8 cellular contexts compared by ENCODE assay signal in the genomic region with DNA sequence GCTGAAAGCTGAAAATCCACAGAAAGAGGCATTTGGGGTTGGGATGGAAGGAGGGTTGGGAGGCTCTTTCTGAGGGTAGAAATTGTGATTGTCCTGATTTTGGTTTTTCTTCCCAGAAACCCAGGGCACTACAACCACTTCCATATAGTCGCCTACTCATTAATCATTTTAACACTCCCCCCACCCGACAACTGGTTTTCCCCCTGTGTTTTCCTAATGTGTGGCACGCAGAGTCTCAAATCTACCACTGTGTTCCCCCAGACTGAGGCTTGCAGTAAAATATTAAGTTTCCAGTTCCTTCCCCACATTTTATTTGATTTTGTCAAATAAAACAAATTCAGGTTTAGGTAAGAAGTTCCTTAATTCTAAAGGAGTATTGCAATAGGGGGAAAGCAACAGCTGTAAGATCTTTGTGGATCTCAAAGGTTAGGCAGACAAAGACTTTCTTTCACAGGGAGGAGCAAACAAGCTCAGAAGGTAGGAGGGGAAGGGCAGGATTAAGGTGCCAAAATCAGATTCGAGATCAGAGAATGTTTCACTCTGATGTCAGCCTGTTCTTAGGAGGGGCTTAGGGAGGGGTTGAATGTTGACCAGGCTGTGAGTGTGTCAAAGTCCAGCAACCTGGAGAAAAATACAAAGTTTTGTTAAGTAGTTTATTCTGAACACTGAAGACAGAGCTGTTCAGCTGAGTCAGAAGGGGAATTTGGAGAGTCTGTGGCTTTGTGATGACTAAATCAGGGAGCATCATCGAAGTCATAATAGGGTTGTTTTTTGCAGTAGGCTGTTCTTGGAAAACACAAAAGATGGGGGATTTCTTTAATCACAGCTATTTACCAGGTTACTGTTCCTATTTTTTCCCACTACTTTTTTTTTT. TPM values are rescaled to one million over a fixed set of nuclear protein-coding genes. Genes with fewer than 3 reads are reported as not detected.
A peak's percentile ranks its signal among the peaks of the same experiment; 100 is the strongest.
DNase-seq lines count a peak whose midpoint lies in the region; ATAC-seq and TF ChIP-seq lines count a peak whose summit lies in the region.

No MANE protein-coding gene starts in this region.

- ATAC-seq in HG02943 (IDR thresholded peaks at IDR 0.05; ENCODE audit: low read depth, unreplicated experiment): peak; percentile 47

- no peak for TF ChIP-seq CTCF in coronary artery (IDR thresholded peaks at IDR 0.05)

- peak; percentile 62 for DNase-seq in activated naive CD4-positive, alpha-beta T cell treated with Interleukin-2 at 50 U/mL for 16 hours
- no peak for DNase-seq in activated naive CD4-positive, alpha-beta T cell (lab: John Stamatoyannopoulos, UW)
- peak; percentile 87 for DNase-seq in RPMI7951 (ENCODE audit: low read depth)
- DNase-seq in coronary artery (ENCODE audit: low spot score): no peak
- DNase-seq in non-pigmented ciliary epithelial cell (ENCODE audit: low read depth): peak; percentile 78
- DNase-seq in NCI-H1417 (lab: John Stamatoyannopoulos, UW): no peak
- no peak for DNase-seq in NCI-H146 (lab: John Stamatoyannopoulos, UW)

- peak overlapping the region; percentile 41 for H3K4me3 ChIP-seq in coronary artery

- peak overlapping the region; percentile 19 to 77 for H3K27ac ChIP-seq in coronary artery

RNA-seq across cellular contexts. Expression of a gene that starts 3.6 kb away (rescaled TPM):
- total RNA-seq in RPMI7951 (2014; rRNA removed; shearing (Covaris generic)): 12.6 and 14.8 TPM in 2 replicates

Comparison
In these comparisons a context has a peak if more than half of its experiments do, and no peak if none do; other contexts are left out.
1. DNase-seq: peak in activated naive CD4-positive, alpha-beta T cell treated with Interleukin-2 at 50 U/mL for 16 hours (single experiment), RPMI7951 (single experiment) and non-pigmented ciliary epithelial cell (single experiment); none in activated naive CD4-positive, alpha-beta T cell (0 of 4), coronary artery (single experiment), NCI-H1417 (0 of 3) and NCI-H146 (single experiment).